24 cellular contexts compared by ENCODE assay signal in genomic region chr1:170134606-170135005, GRCh38. TPM values are rescaled to one million over a fixed set of nuclear protein-coding genes. Genes with fewer than 3 reads are reported as not detected.
DNase-seq lines count a peak whose midpoint lies in the region; ATAC-seq, FAIRE-seq and TF ChIP-seq lines count a peak whose summit lies in the region.
"Had no signal": no experiment of that assay in that cellular context is flagged by ENCODE, and none has a peak within 500 bp of the region (broad histone marks: within the 10 kb centered on the region; RNA-seq: fewer than 3 reads in every experiment).

No MANE protein-coding gene starts in this region.

- H2AK5ac ChIP-seq in mesenchymal stem cell (ENCODE audit: low read length, severe bottlenecking) = no peak overlapping the region

- no peak overlapping the region for H3K23ac ChIP-seq in mesenchymal stem cell (ENCODE audit: low read length in 2 of 2)

- 43% methylated on average over 3 of the region's 3 CpGs for WGBS in GM12878 (ENCODE audit: insufficient coverage, insufficient replicate concordance, low lambda C conversion rate, missing lambda C conversion rate)
- no CpG with 5 or more reads among the region's 3 CpGs for WGBS in mesenchymal stem cell

- H3K27me3 ChIP-seq in GM12878 (replicated peaks in 1 of 2; ENCODE audit: control insufficient read depth in 2 of 2, insufficient read depth in 2 of 2, low read length in 1 of 2) (no peaks in the 10 kb centered on the region), mesenchymal stem cell (ENCODE audit: control insufficient read depth in 1 of 2, insufficient read depth in 1 of 2, low read length in 2 of 2) (no peaks in the 10 kb centered on the region), uterus (no peaks in the 10 kb centered on the region), Peyer's patch (no peaks in the 10 kb centered on the region)
- H3K27me3 ChIP-seq: BE2C; BLaER1 treated with 17β-estradiol and CSF1 and Interleukin-3, amounts not matched to agents 10 nM and 100 nM had no signal

- BruUV-seq in GM12878 (replicated peaks; lab: Mats Ljungman, UMichigan) = no TSS peak

- H3K4ac ChIP-seq in mesenchymal stem cell (ENCODE audit: low read depth in 1 of 2, low read length in 2 of 2) = no peak overlapping the region

- H3K9me3 ChIP-seq in GM12878 (replicated peaks; ENCODE audit: control insufficient read depth, insufficient read depth, low read length) (no peaks in the 10 kb centered on the region), mesenchymal stem cell (ENCODE audit: control insufficient read depth, low read length) (no peaks in the 10 kb centered on the region), uterus (no peaks in the 10 kb centered on the region), Peyer's patch (no peaks in the 10 kb centered on the region)
- H3K9me3 ChIP-seq: A549; BE2C; BLaER1 treated with 17β-estradiol and CSF1 and Interleukin-3, amounts not matched to agents 10 nM and 100 nM had no signal

- H3K9ac ChIP-seq in GM12878 (ENCODE audit: control insufficient read depth, insufficient read depth, low read length) = no peak overlapping the region
- peak overlapping the region; percentile 51 for H3K9ac ChIP-seq in mesenchymal stem cell (ENCODE audit: low read length)
- H3K9ac ChIP-seq: BLaER1 treated with 17β-estradiol and CSF1 and Interleukin-3, amounts not matched to agents 10 nM and 100 nM; GM23248 had no signal

- in situ Hi-C loops in GM12878 (cut with MboI) = no loop called here

- H3K4me2 ChIP-seq in GM12878 (ENCODE audit: control insufficient read depth, insufficient read depth) = no peak overlapping the region
- H3K4me2 ChIP-seq in mesenchymal stem cell (ENCODE audit: low read length, poor library complexity, severe bottlenecking) = no peak overlapping the region
- H3K4me2 ChIP-seq: A549; BLaER1 treated with 17β-estradiol and CSF1 and Interleukin-3, amounts not matched to agents 10 nM and 100 nM had no signal

- H2BK12ac ChIP-seq in mesenchymal stem cell (ENCODE audit: low read length in 2 of 2) = no peak overlapping the region

- no peaks in the 10 kb centered on the region for H3K79me2 ChIP-seq in GM12878 (ENCODE audit: control insufficient read depth, insufficient read depth, low read length)

- FAIRE-seq in GM12878 (lab: Jason Lieb, UNC) = peak; percentile 38
- FAIRE-seq: A549, G401.6, GM19239, H1 had no signal

- no peak overlapping the region for H2BK15ac ChIP-seq in mesenchymal stem cell (ENCODE audit: low read depth, poor library complexity, severe bottlenecking)

- TF ChIP-seq EP300 in GM12878 (IDR thresholded peaks at IDR 0.05; ENCODE audit: borderline replicate concordance in 1 of 2, control insufficient read depth in 1 of 2, low read depth in 2 of 2, low read length in 2 of 2) = no peak

- intact Hi-C loops in GM12878 (cut with micrococcal nuclease; ENCODE audit: unreplicated experiment) (no loop called here), sciatic nerve (cut with DNase I) (no loop called here), uterus (cut with DNase I; ENCODE audit: low total_unique reads) (no loop called here), Right ventricle myocardium superior (cut with DNase I) (no loop called here)

- H4K8ac ChIP-seq in mesenchymal stem cell (ENCODE audit: low read length) = no peak overlapping the region

- no peaks in the 10 kb centered on the region for H3K79me1 ChIP-seq in mesenchymal stem cell (replicated peaks; ENCODE audit: low read length, poor library complexity, severe bottlenecking)

- H3K4me1 ChIP-seq in GM12878 (ENCODE audit: control insufficient read depth, insufficient read depth, low read length) (no peaks in the 10 kb centered on the region), mesenchymal stem cell (ENCODE audit: control insufficient read depth, insufficient read depth, low read depth, low read length) (no peaks in the 10 kb centered on the region), uterus (peaks cover 0 to 5% of the 10 kb centered on the region in 2 donors), Peyer's patch (no peaks in the 10 kb centered on the region)
- H3K4me1 ChIP-seq: A549; BE2C; BLaER1 treated with 17β-estradiol and CSF1 and Interleukin-3, amounts not matched to agents 10 nM and 100 nM had no signal

- H4K91ac ChIP-seq in mesenchymal stem cell (ENCODE audit: low read length) = no peak overlapping the region

- no peak overlapping the region for H3K18ac ChIP-seq in mesenchymal stem cell (ENCODE audit: low read depth in 1 of 2, low read length in 2 of 2)

- H3K4me3 ChIP-seq in GM12878 = no peak overlapping the region
- peak overlapping the region in 1 of 2 experiments; percentile 1 for H3K4me3 ChIP-seq in mesenchymal stem cell (ENCODE audit: insufficient read depth in 1 of 2, low read depth in 1 of 2, low read length in 2 of 2)
- H3K4me3 ChIP-seq in uterus = no peak overlapping the region
- no peak overlapping the region for H3K4me3 ChIP-seq in Peyer's patch
- H3K4me3 ChIP-seq: A549; BLaER1 treated with 17β-estradiol and CSF1 and Interleukin-3, amounts not matched to agents 10 nM and 100 nM; GM23248 had no signal

- DNase-seq in GM12878 (ENCODE audit: low read depth, low spot score) (no peak), mesenchymal stem cell (no peak), sciatic nerve (ENCODE audit: low spot score) (no peak), uterus (no peak), Peyer's patch (no peak), Right ventricle myocardium superior (no peak), substantia nigra (lab: John Stamatoyannopoulos, UW) (no peak)
- DNase-seq: 8988T; ACHN; AML-193; BE2C; Calu3; CD4-positive, alpha-beta memory T cell; COR-L47; DMS153; DND-41; H7 had no signal

- TF ChIP-seq RAD21 in GM12878 (IDR thresholded peaks at IDR 0.05; ENCODE audit: insufficient read depth, low read depth, low read length) = no peak

- no peaks in the 10 kb centered on the region for H4K20me1 ChIP-seq in GM12878 (ENCODE audit: control insufficient read depth, insufficient read depth)
- H4K20me1 ChIP-seq: BLaER1 treated with 17β-estradiol and CSF1 and Interleukin-3, amounts not matched to agents 10 nM and 100 nM had no signal

- H2AFZ ChIP-seq in GM12878 (ENCODE audit: control insufficient read depth, low read depth, low read length) (no peak overlapping the region), mesenchymal stem cell (ENCODE audit: low read depth, low read length) (no peak overlapping the region)
- H2AFZ ChIP-seq: GM23248 had no signal

- no peak for ATAC-seq in GM12878
- peak; percentile 71 for ATAC-seq in sciatic nerve
- no peak for ATAC-seq in HG02870 (IDR thresholded peaks at IDR 0.05; ENCODE audit: unreplicated experiment)
- no peak for ATAC-seq in Right ventricle myocardium superior (ENCODE audit: poor library complexity)
- ATAC-seq: A549 had no signal

- TF ChIP-seq POLR2A in GM12878 (IDR thresholded peaks at IDR 0.05; ENCODE audit: low read depth, low read length) (no peak), uterus (IDR thresholded peaks at IDR 0.05) (no peak), Peyer's patch (IDR thresholded peaks at IDR 0.05) (no peak)

- H3K36me3 ChIP-seq in GM12878 (ENCODE audit: control insufficient read depth in 2 of 2, insufficient read depth in 2 of 2, low read length in 1 of 2) (no peaks in the 10 kb centered on the region), mesenchymal stem cell (ENCODE audit: control insufficient read depth in 1 of 2, insufficient read depth in 2 of 2, low read depth in 1 of 2, low read length in 2 of 2) (no peaks in the 10 kb centered on the region), uterus (no peaks in the 10 kb centered on the region), Peyer's patch (no peaks in the 10 kb centered on the region)
- H3K36me3 ChIP-seq: BE2C; BLaER1 treated with 17β-estradiol and CSF1 and Interleukin-3, amounts not matched to agents 10 nM and 100 nM had no signal

- no peak overlapping the region for H2BK120ac ChIP-seq in mesenchymal stem cell (ENCODE audit: low read depth, low read length)

- TF ChIP-seq CTCF in GM12878 (IDR thresholded peaks at IDR 0.05 in 2 of 3, conservative IDR thresholded peaks at IDR 0.05 in 1 of 3; ENCODE audit: control insufficient read depth in 2 of 3, extremely low read depth in 1 of 3, insufficient read depth in 1 of 3, low read depth in 3 of 3, low read length in 3 of 3) = no peak
- TF ChIP-seq CTCF in uterus (IDR thresholded peaks at IDR 0.05) = no peak
- TF ChIP-seq CTCF in Peyer's patch (IDR thresholded peaks at IDR 0.05) = no peak

- POLR2A ChIA-PET in GM12878 (lab: Charles Lee) = no interaction called here

- RAD21 ChIA-PET in GM12878 (lab: Charles Lee; ENCODE audit: unreplicated experiment) = interaction anchor here (0.6 kb wide), 1 partner anchor 469 kb away, joined by 3 read pairs; no protein-coding TSS in a partner anchor

- SMC1A ChIA-PET in GM12878 (lab: Charles Lee; ENCODE audit: uncharacterized antibody, unreplicated experiment) = interaction anchor here (0.8 to 2.1 kb wide), 7 partner anchors 10 to 49 kb away, joined by 3 to 6 read pairs (median 4); no protein-coding TSS in a partner anchor

- CTCF ChIA-PET in GM12878 (lab: Yijun Ruan, JAX) = interaction anchor here (0.7 kb wide), 1 partner anchor 36 kb away, joined by 3 read pairs; no protein-coding TSS in a partner anchor

- H3K27ac ChIP-seq in GM12878 (ENCODE audit: control insufficient read depth, insufficient read depth) (no peak overlapping the region), mesenchymal stem cell (ENCODE audit: low read length, poor library complexity, severe bottlenecking) (no peak overlapping the region), uterus (peak overlapping the region; percentile 42 to 48), Peyer's patch (no peak overlapping the region), substantia nigra (ENCODE audit: low read depth, low read length, poor library complexity, severe bottlenecking) (no peak overlapping the region)
- H3K27ac ChIP-seq: A549; BLaER1 treated with 17β-estradiol and CSF1 and Interleukin-3, amounts not matched to agents 10 nM and 100 nM; GM23248 had no signal

- no peak overlapping the region for H2BK5ac ChIP-seq in mesenchymal stem cell (ENCODE audit: low read depth, low read length, poor library complexity, severe bottlenecking)

- H3K14ac ChIP-seq in mesenchymal stem cell (ENCODE audit: low read length in 2 of 2) = no peak overlapping the region

RNA-seq across cellular contexts. Expression of gene NTMT2, which starts 11.2 kb away (rescaled TPM):
- total RNA-seq in GM12878 (2013; cell fraction: nucleolus; rRNA removed) = not detected in 2 replicates
- total RNA-seq in GM12878 (2014; rRNA removed) = not detected in 2 replicates
- total RNA-seq in GM12878 (2014; rRNA removed; fragmentation: Illumina TruSeq; extraction: Trizol) = not detected in 2 replicates
- total RNA-seq in GM12878 (2021) = not detected in 2 replicates
- not detected for polyA plus RNA-seq in GM12878 (2011; ENCODE audit: low read depth)
- not detected in 2 replicates for polyA plus RNA-seq in GM12878 (2011; rRNA removed)
- polyA plus RNA-seq in GM12878 (2011; cell fraction: cytosol; rRNA removed) = not detected in 2 replicates
- not detected in 2 replicates for polyA plus RNA-seq in GM12878 (2011; cell fraction: nucleus; rRNA removed)
- not detected in 2 replicates for polyA plus RNA-seq in GM12878 (2012)
- polyA plus RNA-seq in GM12878 (2014; fragmentation: Illumina TruSeq; extraction: Trizol) = not detected in 2 replicates
- not detected for polyA plus RNA-seq in GM12878 (2014; fragmentation: Nextera tagmentation; extraction: Ambion mirVana)
- not detected in 2 replicates for polyA plus RNA-seq in GM12878 (2014; rRNA removed)
- not detected for polyA plus RNA-seq in GM12878 (2016; fragmentation: Nextera tagmentation; extraction: Ambion mirVana)
- polyA minus RNA-seq in GM12878 (2011; rRNA and poly(A)+ RNA removed) = not detected in 2 replicates
- polyA minus RNA-seq in GM12878 (2011; cell fraction: cytosol; rRNA and poly(A)+ RNA removed) = not detected in 2 replicates
- not detected in 2 replicates for polyA minus RNA-seq in GM12878 (2011; cell fraction: nucleus; rRNA and poly(A)+ RNA removed)
- not detected for polyA plus RNA-seq in mesenchymal stem cell (2013, experiment 1 of 2)
- polyA plus RNA-seq in mesenchymal stem cell (2013, experiment 2 of 2) = not detected
- total RNA-seq in sciatic nerve = not detected
- not detected for total RNA-seq in uterus
- not detected for total RNA-seq in Peyer's patch
- 4.1 TPM for total RNA-seq in Right ventricle myocardium superior
- total RNA-seq: Calu3; CD4-positive, alpha-beta memory T cell; GM23248; H1 had no signal
- polyA plus RNA-seq: A549; CD4-positive, alpha-beta memory T cell; GM23248 had no signal

Comparison
In these comparisons a context has a peak if more than half of its experiments do, and no peak if none do; other contexts are left out.
1. H3K27ac ChIP-seq: peak in uterus (2 of 2); none in GM12878 (single experiment), mesenchymal stem cell (single experiment), Peyer's patch (0 of 4) and substantia nigra (single experiment).